ENCODE assay signal across 25 cellular contexts in genomic region chr7:92704858-92705257, GRCh38.
A peak's percentile ranks its signal among the peaks of the same experiment; 100 is the strongest.
DNase-seq lines count a peak whose midpoint lies in the region; ATAC-seq, FAIRE-seq and TF ChIP-seq lines count a peak whose summit lies in the region.
"Had no signal": no experiment of that assay in that cellular context is flagged by ENCODE, and none has a peak within 500 bp of the region (broad histone marks: within the 10 kb centered on the region; RNA-seq: fewer than 3 reads in every experiment).

No MANE protein-coding gene starts in this region.

- no peaks in the 10 kb centered on the region for H3K36me3 ChIP-seq in Panc1 (ENCODE audit: control insufficient read depth, insufficient read depth, low read length)
- 0 out of 3 replicates have a peak, but pooled peaks cover 4% of the 10 kb centered on the region for H3K36me3 ChIP-seq in K562 (ENCODE audit: control insufficient read depth, insufficient read depth, low read length)
- H3K36me3 ChIP-seq: HAP-1 had no signal

- in situ Hi-C loops in Panc1 (cut with HindIII; ENCODE audit: low pct_unique_long_range_greater_than_20kb, low sequenced_read_pairs): no loop called here
- in situ Hi-C loops in K562 (cut with MboI): no loop called here

- FAIRE-seq in K562 (lab: Jason Lieb, UNC): no peak
- FAIRE-seq: A549, GM12891, GM18507, H54 had no signal

- H3K27me3 Mint-ChIP-seq in activated T-cell treated with anti-CD3 and anti-CD28 coated beads, Interleukin-2, amount 50 U/mL, for 72 hours (ENCODE audit: low read depth): no peaks in the 10 kb centered on the region
- H3K27me3 Mint-ChIP-seq in activated T-cell treated with anti-CD3 and anti-CD28 coated beads, Interleukin-2, amount 50 U/mL, for 4 hours (ENCODE audit: low read depth): no peaks in the 10 kb centered on the region
- H3K27me3 Mint-ChIP-seq: CD4-positive, alpha-beta T cell; CD8-positive, alpha-beta memory T cell had no signal

- peaks cover 27% of the 10 kb centered on the region; the same call in 1 of the 2 replicates for H3K9me3 ChIP-seq in Panc1 (ENCODE audit: control insufficient read depth, insufficient read depth, low read depth, low read length)
- no peaks in the 10 kb centered on the region for H3K9me3 ChIP-seq in K562 (replicated peaks; ENCODE audit: control insufficient read depth, insufficient read depth, low read depth, low read length)
- H3K9me3 ChIP-seq: BE2C, HAP-1 had no signal

- no peak for TF ChIP-seq RAD21 in K562 (CRISPR knock-in tag; conservative IDR thresholded peaks at IDR 0.05 in 1 of 2, IDR thresholded peaks at IDR 0.05 in 1 of 2)

- POLR2A ChIA-PET in Panc1 (lab: Charles Lee) (no interaction called here), K562 (lab: Yijun Ruan, JAX) (no interaction called here)

- no peak overlapping the region for H3K9ac ChIP-seq in K562 (ENCODE audit: insufficient read depth in 1 of 2, low read depth in 2 of 2, low read length in 2 of 2)
- H3K9ac ChIP-seq: BLaER1 treated with 17β-estradiol and CSF1 and Interleukin-3, amounts not matched to agents 10 nM and 100 nM had no signal

- H3K9me3 Mint-ChIP-seq in activated T-cell treated with anti-CD3 and anti-CD28 coated beads, Interleukin-2, amount 50 U/mL, for 72 hours: no peaks in the 10 kb centered on the region
- H3K9me3 Mint-ChIP-seq in activated T-cell treated with anti-CD3 and anti-CD28 coated beads, Interleukin-2, amount 50 U/mL, for 4 hours: no peaks in the 10 kb centered on the region
- H3K9me3 Mint-ChIP-seq: CD4-positive, alpha-beta T cell; CD8-positive, alpha-beta memory T cell had no signal

- no peak overlapping the region for H2AFZ ChIP-seq in K562 (ENCODE audit: low read depth, low read length)
- H2AFZ ChIP-seq: GM23338 had no signal

- peaks cover 71% of the 10 kb centered on the region for H3K4me1 Mint-ChIP-seq in activated T-cell treated with anti-CD3 and anti-CD28 coated beads, Interleukin-2, amount 50 U/mL, for 72 hours (ENCODE audit: low read depth)
- H3K4me1 Mint-ChIP-seq in activated T-cell treated with anti-CD3 and anti-CD28 coated beads, Interleukin-2, amount 50 U/mL, for 4 hours (ENCODE audit: low read depth): peaks cover 43% of the 10 kb centered on the region

- intact Hi-C loops in Panc1 (cut with micrococcal nuclease; ENCODE audit: unreplicated experiment): no loop called here
- intact Hi-C loops in K562 (cut with micrococcal nuclease): no loop called here

- no peaks in the 10 kb centered on the region for H3K27me3 ChIP-seq in Panc1 (ENCODE audit: control insufficient read depth, insufficient read depth, low read length)
- H3K27me3 ChIP-seq in K562 (ENCODE audit: control insufficient read depth in 2 of 2, insufficient read depth in 2 of 2, low read length in 2 of 2): no peaks in the 10 kb centered on the region
- H3K27me3 ChIP-seq: BE2C; BLaER1 treated with 17β-estradiol and CSF1 and Interleukin-3, amounts not matched to agents 10 nM and 100 nM had no signal

- H3K4me2 ChIP-seq in K562 (ENCODE audit: insufficient read depth, low read length): no peak overlapping the region
- H3K4me2 ChIP-seq: A549; BLaER1 treated with 17β-estradiol and CSF1 and Interleukin-3, amounts not matched to agents 10 nM and 100 nM; GM23338 had no signal

- no peaks in the 10 kb centered on the region; the same call in 2 of the 3 replicates for H3K79me2 ChIP-seq in K562 (ENCODE audit: control insufficient read depth, insufficient read depth, low read length)

- no peaks in the 10 kb centered on the region for H3K9me1 ChIP-seq in K562 (ENCODE audit: control insufficient read depth, insufficient read depth, low read length)

- H3K4me1 ChIP-seq in Panc1 (ENCODE audit: control insufficient read depth, insufficient read depth, low read length): peaks cover 13% of the 10 kb centered on the region
- H3K4me1 ChIP-seq in K562 (replicated peaks in 1 of 2; ENCODE audit: control insufficient read depth in 2 of 2, insufficient read depth in 2 of 2, low read length in 2 of 2): no peaks in the 10 kb centered on the region
- H3K4me1 ChIP-seq: BLaER1 treated with 17β-estradiol and CSF1 and Interleukin-3, amounts not matched to agents 10 nM and 100 nM; HAP-1 had no signal

- TF ChIP-seq POLR2A in K562 (conservative IDR thresholded peaks at IDR 0.05): no peak

- no peak overlapping the region for H3K27ac ChIP-seq in Panc1 (ENCODE audit: low read length)
- no peak overlapping the region for H3K27ac ChIP-seq in K562 (ENCODE audit: extremely low read depth, low read depth, low read length)
- H3K27ac ChIP-seq: A549; BLaER1 treated with 17β-estradiol and CSF1 and Interleukin-3, amounts not matched to agents 10 nM and 100 nM had no signal

- H3K4me3 ChIP-seq in Panc1 (ENCODE audit: low read depth in 2 of 2, low read length in 2 of 2): no peak overlapping the region
- H3K4me3 ChIP-seq in K562: no peak overlapping the region
- H3K4me3 ChIP-seq: A549; BLaER1 treated with 17β-estradiol and CSF1 and Interleukin-3, amounts not matched to agents 10 nM and 100 nM; GM23338; HAP-1 had no signal

- TF ChIP-seq CTCF in Panc1 (IDR thresholded peaks at IDR 0.05) (no peak), K562 (IDR thresholded peaks at IDR 0.05 in 2 of 3, conservative IDR thresholded peaks at IDR 0.05 in 1 of 3; ENCODE audit: insufficient read depth in 2 of 3, low read depth in 1 of 3, low read length in 3 of 3) (no peak)

- H3K27ac Mint-ChIP-seq in activated T-cell treated with anti-CD3 and anti-CD28 coated beads, Interleukin-2, amount 50 U/mL, for 72 hours: peak overlapping the region; percentile 37
- H3K27ac Mint-ChIP-seq: CD14-positive monocyte; CD4-positive, alpha-beta T cell; CD8-positive, alpha-beta memory T cell; GM23338; HFFc6 had no signal

- CTCF ChIA-PET in Panc1 (lab: Charles Lee): no interaction called here
- CTCF ChIA-PET in K562 (lab: Yijun Ruan, JAX; ENCODE audit: low intra/inter-chr PET ratio): no interaction called here

- ATAC-seq in activated T-cell treated with anti-CD3 and anti-CD28 coated beads, Interleukin-2, amount 50 U/mL, for 72 hours (replicated peaks in 1 of 2): no peak
- ATAC-seq in activated T-cell treated with anti-CD3 and anti-CD28 coated beads, Interleukin-2, amount 50 U/mL, for 4 hours: no peak
- no peak for ATAC-seq in Panc1
- ATAC-seq in K562: no peak
- ATAC-seq: A549, GM23338 had no signal

- BruUV-seq in Panc1 (replicated peaks; lab: Mats Ljungman, UMichigan) (TSS peak; percentile 13), K562 (replicated peaks; lab: Mats Ljungman, UMichigan) (no TSS peak)

- 92% methylated on average over 3 of the region's 3 CpGs for WGBS in K562 (ENCODE audit: insufficient coverage, low coverage, missing lambda C conversion rate)

- no peak for DNase-seq in activated T-cell treated with anti-CD3 and anti-CD28 coated beads, Interleukin-2, amount 50 U/mL, for 72 hours
- DNase-seq in activated T-cell treated with anti-CD3 and anti-CD28 coated beads, Interleukin-2, amount 50 U/mL, for 4 hours: no peak
- DNase-seq in Panc1 (ENCODE audit: low read depth, low spot score) (no peak), K562 (ENCODE audit: extremely low read depth in 1 of 4, low spot score in 3 of 4) (no peak), GM03348 (ENCODE audit: low spot score) (no peak), H4 (ENCODE audit: low spot score) (no peak), HPDE6-E6E7 (ENCODE audit: extremely low spot score) (no peak)
- DNase-seq: 8988T; ACHN; AML-193; BE2C; CD4-positive, alpha-beta T cell; CD8-positive, alpha-beta memory T cell; DMS153; EL; GDM1; HFFc6 had no signal

- no peaks in the 10 kb centered on the region for H4K20me1 ChIP-seq in K562 (replicated peaks; ENCODE audit: control insufficient read depth, insufficient read depth, low read length)
- H4K20me1 ChIP-seq: BLaER1 treated with 17β-estradiol and CSF1 and Interleukin-3, amounts not matched to agents 10 nM and 100 nM had no signal

- TF ChIP-seq EP300 in K562 (IDR thresholded peaks at IDR 0.05; ENCODE audit: low read length): no peak

- peaks cover 10 to 38% of the 10 kb centered on the region in 2 donors for H3K36me3 Mint-ChIP-seq in activated T-cell treated with anti-CD3 and anti-CD28 coated beads, Interleukin-2, amount 50 U/mL, for 72 hours (ENCODE audit: insufficient read depth in 2 of 2)
- H3K36me3 Mint-ChIP-seq in activated T-cell treated with anti-CD3 and anti-CD28 coated beads, Interleukin-2, amount 50 U/mL, for 4 hours (ENCODE audit: insufficient read depth): peaks cover 41% of the 10 kb centered on the region
- H3K36me3 Mint-ChIP-seq: CD14-positive monocyte had no signal

- H3K4me3 Mint-ChIP-seq in activated T-cell treated with anti-CD3 and anti-CD28 coated beads, Interleukin-2, amount 50 U/mL, for 72 hours: no peak overlapping the region
- H3K4me3 Mint-ChIP-seq in activated T-cell treated with anti-CD3 and anti-CD28 coated beads, Interleukin-2, amount 50 U/mL, for 4 hours: no peak overlapping the region
- H3K4me3 Mint-ChIP-seq: CD14-positive monocyte; CD4-positive, alpha-beta T cell; CD8-positive, alpha-beta memory T cell; GM23338; HFFc6 had no signal

TF ChIP-seq in K562, 482 proteins besides CTCF, POLR2A, EP300 and RAD21:
- TF ChIP-seq RBM25 (IDR thresholded peaks at IDR 0.05; ENCODE audit: low read depth, low read length, severe bottlenecking): peak; percentile 39
- peak; percentile 91 for TF ChIP-seq ZNF507 (tag; conservative IDR thresholded peaks at IDR 0.05)
- no peak for TF ChIP-seq ZNF740 (CRISPR knock-in tag; IDR thresholded peaks at IDR 0.05)
- no peak for TF ChIP-seq ZNF740 (tag; IDR thresholded peaks at IDR 0.05)
- TF ChIP-seq NR0B1 (IDR thresholded peaks at IDR 0.05; ENCODE audit: partially characterized antibody): no peak
- no peak for TF ChIP-seq ZNF766 (CRISPR knock-in tag; conservative IDR thresholded peaks at IDR 0.05)
